ENCODE assay signal across 1 cellular context in genomic region chrX:106615041-106615440, GRCh38.
TF ChIP-seq lines count a peak whose summit lies in the region.

No MANE protein-coding gene starts in this region.

TF ChIP-seq in HepG2, 621 proteins besides CTCF, POLR2A, EP300 and RAD21:
- no peak for TF ChIP-seq ZSCAN21 (CRISPR knock-in tag; IDR thresholded peaks at IDR 0.05; ENCODE audit: borderline replicate concordance)
- TF ChIP-seq ZBTB10 (CRISPR knock-in tag; IDR thresholded peaks at IDR 0.05; ENCODE audit: borderline replicate concordance), result no peak
- no peak for TF ChIP-seq PITX1 (CRISPR knock-in tag; IDR thresholded peaks at IDR 0.05)
- no peak for TF ChIP-seq ZNF34 (CRISPR knock-in tag; IDR thresholded peaks at IDR 0.05; ENCODE audit: borderline replicate concordance)
- TF ChIP-seq ZNF451 (CRISPR knock-in tag; IDR thresholded peaks at IDR 0.05), result no peak
- no peak for TF ChIP-seq BRD4 (CRISPR knock-in tag; IDR thresholded peaks at IDR 0.05)
- no peak for TF ChIP-seq HNRNPLL (IDR thresholded peaks at IDR 0.05; ENCODE audit: low read depth, low read length, poor library complexity, severe bottlenecking)
- no peak for TF ChIP-seq MATR3 (CRISPR knock-in tag; IDR thresholded peaks at IDR 0.05)
- no peak for TF ChIP-seq ERF (CRISPR knock-in tag; IDR thresholded peaks at IDR 0.05)
- no peak for TF ChIP-seq SKI (IDR thresholded peaks at IDR 0.05; ENCODE audit: partially characterized antibody)
- TF ChIP-seq SALL1 (CRISPR knock-in tag; IDR thresholded peaks at IDR 0.05), result no peak
TF ChIP-seq in HepG2: peak in this region for 0.
